ENCODE assay signal across 2 cellular contexts in genomic region chr5:133510634-133511262, GRCh38.
A peak's percentile ranks its signal among the peaks of the same experiment; 100 is the strongest.
TF ChIP-seq lines count a peak whose summit lies in the region.

No MANE protein-coding gene starts in this region.

TF ChIP-seq in H1, 55 proteins besides CTCF, POLR2A, EP300 and RAD21:
- TF ChIP-seq BACH1 (IDR thresholded peaks at IDR 0.05; ENCODE audit: low read length) (peak; percentile 50; the same call in 1 of the 2 replicates), MAFK (IDR thresholded peaks at IDR 0.05; ENCODE audit: low read depth, low read length) (peak; percentile 39; the same call in 1 of the 2 replicates), HDAC2 (IDR thresholded peaks at IDR 0.05; ENCODE audit: borderline replicate concordance in 1 of 2, low read depth in 2 of 2, low read length in 2 of 2) (no peak)

TF ChIP-seq in SK-N-SH, 30 proteins besides CTCF, POLR2A, EP300 and RAD21:
- no peak for TF ChIP-seq ZBTB33 (IDR thresholded peaks at IDR 0.05; ENCODE audit: borderline replicate concordance, low read depth)
- no peak for TF ChIP-seq USF2 (IDR thresholded peaks at IDR 0.05; ENCODE audit: borderline replicate concordance, low read depth, low read length)
- no peak for TF ChIP-seq TCF12 (IDR thresholded peaks at IDR 0.05)
- TF ChIP-seq SIN3A (IDR thresholded peaks at IDR 0.05; ENCODE audit: borderline replicate concordance, low read depth, low read length), result no peak
- no peak for TF ChIP-seq REST (IDR thresholded peaks at IDR 0.05; ENCODE audit: low read depth, low read length)
- no peak for TF ChIP-seq TEAD4 (IDR thresholded peaks at IDR 0.05; ENCODE audit: borderline replicate concordance, insufficient read depth)
- no peak for TF ChIP-seq FOXM1 (IDR thresholded peaks at IDR 0.05; ENCODE audit: low read depth)
- no peak for TF ChIP-seq EZH2phosphoT487 (IDR thresholded peaks at IDR 0.05; ENCODE audit: borderline replicate concordance, low read depth)
- TF ChIP-seq YY1 (IDR thresholded peaks at IDR 0.05; ENCODE audit: low read depth), result no peak
- no peak for TF ChIP-seq ELF1 (IDR thresholded peaks at IDR 0.05)
- no peak for TF ChIP-seq TAF1 (IDR thresholded peaks at IDR 0.05; ENCODE audit: borderline replicate concordance, low read depth, low read length)
- no peak for TF ChIP-seq JUND (IDR thresholded peaks at IDR 0.05)
- TF ChIP-seq NRF1 (IDR thresholded peaks at IDR 0.05; ENCODE audit: low read depth, low read length), result no peak
- TF ChIP-seq FOSL2 (IDR thresholded peaks at IDR 0.05; ENCODE audit: borderline replicate concordance, low read depth), result no peak
- TF ChIP-seq FOXJ3 (CRISPR knock-in tag; IDR thresholded peaks at IDR 0.05), result no peak
- no peak for TF ChIP-seq RFX5 (IDR thresholded peaks at IDR 0.05; ENCODE audit: low read length)
- TF ChIP-seq RCOR1 (IDR thresholded peaks at IDR 0.05; ENCODE audit: low read length), result no peak
- no peak for TF ChIP-seq RXRA (IDR thresholded peaks at IDR 0.05; ENCODE audit: borderline replicate concordance, low read depth)
- TF ChIP-seq GABPA (IDR thresholded peaks at IDR 0.05; ENCODE audit: low read depth), result no peak
